20 cellular contexts compared by ENCODE assay signal in the genomic region with DNA sequence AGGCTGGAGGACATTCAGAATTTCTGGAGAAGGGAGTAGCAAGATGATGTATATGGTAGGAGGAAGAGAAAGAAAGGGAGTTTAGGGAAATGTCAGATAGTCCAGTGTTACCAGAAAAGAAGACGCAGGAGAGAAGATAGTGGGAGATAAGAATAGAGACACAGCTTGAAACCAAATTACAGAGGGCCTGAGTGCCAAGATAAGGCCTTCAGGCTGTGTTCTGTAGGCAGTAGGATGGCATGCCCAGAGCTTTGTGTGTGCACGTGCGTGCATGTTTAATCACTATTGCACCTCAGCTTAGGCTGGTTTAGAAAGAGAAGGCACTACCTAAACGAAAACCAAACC. TPM values are rescaled to one million over a fixed set of nuclear protein-coding genes. Genes with fewer than 3 reads are reported as not detected.
"Had no signal": no experiment of that assay in that cellular context is flagged by ENCODE, and none has a peak within 500 bp of the region (broad histone marks: within the 10 kb centered on the region; RNA-seq: fewer than 3 reads in every experiment).

No MANE protein-coding gene starts in this region.

- H3K4me1 Mint-ChIP-seq: activated CD4-positive, alpha-beta T cell treated with anti-CD3 and anti-CD28 coated beads for 36 hours; activated naive CD8-positive, alpha-beta T cell treated with anti-CD3 and anti-CD28 coated beads, Interleukin-2, amount 10 ng/mL, durations not matched to agents 7 days and 5 days; activated T-helper 17 cell treated with anti-CD3 and anti-CD28 coated beads, Interleukin-2, amount 50 U/mL, for 72 hours; memory B cell; naive B cell had no signal

- H3K4me1 ChIP-seq: uterus had no signal

- DNase-seq: activated CD4-positive, alpha-beta T cell treated with anti-CD3 and anti-CD28 coated beads for 36 hours; activated CD4-positive, alpha-beta T cell treated with anti-CD3 and anti-CD28 coated beads, Interleukin-2, amount 50 U/mL, for 48 hours; activated naive CD4-positive, alpha-beta T cell; activated naive CD8-positive, alpha-beta T cell treated with anti-CD3 and anti-CD28 coated beads, Interleukin-2, amount 10 ng/mL, durations not matched to agents 7 days and 5 days; amygdala; foreskin fibroblast; hypothalamus; kidney glomerular epithelial cell; mucosa of descending colon; naive B cell; stimulated activated CD8-positive, alpha-beta memory T cell treated with anti-CD3 and anti-CD28 coated beads, Interleukin-4, amount 100 ng/mL, for 48 hours; stimulated activated naive CD4-positive, alpha-beta T cell; T-helper 1 cell; T1000; tibial artery; uterus had no signal

- H3K4me3 ChIP-seq: mucosa of descending colon, pancreas, tibial artery, uterus had no signal

- H3K27ac Mint-ChIP-seq: activated CD4-positive, alpha-beta T cell treated with anti-CD3 and anti-CD28 coated beads for 36 hours; activated naive CD8-positive, alpha-beta T cell treated with anti-CD3 and anti-CD28 coated beads, Interleukin-2, amount 10 ng/mL, durations not matched to agents 7 days and 5 days; activated T-helper 17 cell treated with anti-CD3 and anti-CD28 coated beads, Interleukin-2, amount 50 U/mL, for 72 hours; memory B cell had no signal

- H3K36me3 Mint-ChIP-seq: activated naive CD8-positive, alpha-beta T cell treated with anti-CD3 and anti-CD28 coated beads, Interleukin-2, amount 10 ng/mL, durations not matched to agents 7 days and 5 days had no signal

- H3K9me3 ChIP-seq: mucosa of descending colon, pancreas, tibial artery, uterus had no signal

- H3K9me3 Mint-ChIP-seq: activated naive CD8-positive, alpha-beta T cell treated with anti-CD3 and anti-CD28 coated beads, Interleukin-2, amount 10 ng/mL, durations not matched to agents 7 days and 5 days; activated T-helper 17 cell treated with anti-CD3 and anti-CD28 coated beads, Interleukin-2, amount 50 U/mL, for 72 hours; memory B cell; naive B cell had no signal

- H3K27ac ChIP-seq: tibial artery, uterus had no signal

- H3K36me3 ChIP-seq: pancreas, uterus had no signal

- ATAC-seq: activated CD4-positive, alpha-beta T cell treated with anti-CD3 and anti-CD28 coated beads for 36 hours; activated T-helper 17 cell treated with anti-CD3 and anti-CD28 coated beads, Interleukin-2, amount 50 U/mL, for 72 hours had no signal

- H3K27me3 ChIP-seq: pancreas, tibial artery, uterus had no signal

- H3K4me3 Mint-ChIP-seq: activated CD4-positive, alpha-beta T cell treated with anti-CD3 and anti-CD28 coated beads for 36 hours; activated naive CD8-positive, alpha-beta T cell treated with anti-CD3 and anti-CD28 coated beads, Interleukin-2, amount 10 ng/mL, durations not matched to agents 7 days and 5 days; activated T-helper 17 cell treated with anti-CD3 and anti-CD28 coated beads, Interleukin-2, amount 50 U/mL, for 72 hours; memory B cell; naive B cell had no signal

- H3K27me3 Mint-ChIP-seq: activated CD4-positive, alpha-beta T cell treated with anti-CD3 and anti-CD28 coated beads for 36 hours; activated naive CD8-positive, alpha-beta T cell treated with anti-CD3 and anti-CD28 coated beads, Interleukin-2, amount 10 ng/mL, durations not matched to agents 7 days and 5 days; activated T-helper 17 cell treated with anti-CD3 and anti-CD28 coated beads, Interleukin-2, amount 50 U/mL, for 72 hours; memory B cell; naive B cell had no signal

RNA-seq across cellular contexts. Expression of a gene that starts 36.0 kb away (rescaled TPM):
- total RNA-seq: activated naive CD8-positive, alpha-beta T cell treated with anti-CD3 and anti-CD28 coated beads, Interleukin-2, amount 10 ng/mL, durations not matched to agents 7 days and 5 days; activated T-helper 17 cell treated with anti-CD3 and anti-CD28 coated beads, Interleukin-2, amount 50 U/mL, for 72 hours; subcutaneous adipose tissue had no signal
